8 cellular contexts compared by ENCODE assay signal in the genomic region with DNA sequence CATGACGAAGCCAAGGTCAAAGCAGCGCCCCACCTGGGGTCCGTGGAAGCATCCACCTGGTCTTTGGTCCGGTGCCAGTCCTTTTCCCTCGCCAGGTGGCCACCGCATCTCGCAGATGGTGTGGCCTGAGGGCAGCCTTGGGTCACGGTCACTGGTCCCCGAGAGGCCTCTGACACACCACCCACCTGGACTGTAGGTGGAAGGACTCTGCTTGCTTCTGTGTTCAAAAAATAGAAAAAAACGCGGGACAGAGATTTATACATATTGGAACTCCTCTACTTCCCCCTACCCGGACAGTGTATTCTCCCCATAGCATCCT. TPM values are rescaled to one million over a fixed set of nuclear protein-coding genes. Genes with fewer than 3 reads are reported as not detected.
DNase-seq lines count a peak whose midpoint lies in the region; ATAC-seq and TF ChIP-seq lines count a peak whose summit lies in the region.

No MANE protein-coding gene starts in this region.

- TF ChIP-seq CTCF in mesothelial cell of epicardium (IDR thresholded peaks at IDR 0.05; ENCODE audit: unreplicated experiment): no peak

- H3K4me3 Mint-ChIP-seq in activated naive CD8-positive, alpha-beta T cell treated with anti-CD3 and anti-CD28 coated beads for 36 hours: peak overlapping the region; percentile 89
- peak overlapping the region; percentile 92 for H3K4me3 Mint-ChIP-seq in mesothelial cell of epicardium

- H3K36me3 Mint-ChIP-seq in activated naive CD8-positive, alpha-beta T cell treated with anti-CD3 and anti-CD28 coated beads for 36 hours: peaks cover 11% of the 10 kb centered on the region
- H3K36me3 Mint-ChIP-seq in mesothelial cell of epicardium: no peaks in the 10 kb centered on the region

- H3K9me3 Mint-ChIP-seq in activated naive CD8-positive, alpha-beta T cell treated with anti-CD3 and anti-CD28 coated beads for 36 hours: peaks cover 2% of the 10 kb centered on the region
- H3K9me3 Mint-ChIP-seq in mesothelial cell of epicardium: no peaks in the 10 kb centered on the region

- H3K27ac Mint-ChIP-seq in activated naive CD8-positive, alpha-beta T cell treated with anti-CD3 and anti-CD28 coated beads for 36 hours: peak overlapping the region; percentile 68
- no peak overlapping the region for H3K27ac Mint-ChIP-seq in mesothelial cell of epicardium

- peak; percentile 14 for ATAC-seq in GM18861 (IDR thresholded peaks at IDR 0.05; ENCODE audit: unreplicated experiment)
- ATAC-seq in HG02970 (IDR thresholded peaks at IDR 0.05; ENCODE audit: low FRiP score, unreplicated experiment): peak; percentile 26
- ATAC-seq in GM18858 (IDR thresholded peaks at IDR 0.05; ENCODE audit: unreplicated experiment): no peak

- no peaks in the 10 kb centered on the region for H3K27me3 Mint-ChIP-seq in activated naive CD8-positive, alpha-beta T cell treated with anti-CD3 and anti-CD28 coated beads for 36 hours
- peaks cover 3% of the 10 kb centered on the region for H3K27me3 Mint-ChIP-seq in mesothelial cell of epicardium (ENCODE audit: low read depth)

- DNase-seq in activated naive CD8-positive, alpha-beta T cell treated with anti-CD3 and anti-CD28 coated beads for 36 hours: no peak
- DNase-seq in mesothelial cell of epicardium (ENCODE audit: low spot score in 2 of 2, unreplicated experiment in 2 of 2): no peak
- no peak for DNase-seq in stimulated activated CD4-positive, alpha-beta T cell treated with anti-CD3 and anti-CD28 coated beads, Interleukin-1b, Interleukin-23, amount 100 ng/mL, for 48 hours
- DNase-seq in superior temporal gyrus (ENCODE audit: extremely low spot score): no peak
- no peak for DNase-seq in HPDE6-E6E7 (ENCODE audit: extremely low spot score)

- peaks cover 52% of the 10 kb centered on the region for H3K4me1 Mint-ChIP-seq in activated naive CD8-positive, alpha-beta T cell treated with anti-CD3 and anti-CD28 coated beads for 36 hours
- H3K4me1 Mint-ChIP-seq in mesothelial cell of epicardium: peaks cover 16% of the 10 kb centered on the region

RNA-seq across cellular contexts. Expression of a gene that starts 0.5 kb away (rescaled TPM):
- total RNA-seq in activated naive CD8-positive, alpha-beta T cell treated with anti-CD3 and anti-CD28 coated beads for 36 hours: 10 to 100 TPM; 16.2 to 17.3 TPM
- 5.2 to 6.0 TPM (median 6.0 TPM) in 3 replicates for total RNA-seq in mesothelial cell of epicardium
